ENCODE assay signal across 19 cellular contexts in the genomic region with DNA sequence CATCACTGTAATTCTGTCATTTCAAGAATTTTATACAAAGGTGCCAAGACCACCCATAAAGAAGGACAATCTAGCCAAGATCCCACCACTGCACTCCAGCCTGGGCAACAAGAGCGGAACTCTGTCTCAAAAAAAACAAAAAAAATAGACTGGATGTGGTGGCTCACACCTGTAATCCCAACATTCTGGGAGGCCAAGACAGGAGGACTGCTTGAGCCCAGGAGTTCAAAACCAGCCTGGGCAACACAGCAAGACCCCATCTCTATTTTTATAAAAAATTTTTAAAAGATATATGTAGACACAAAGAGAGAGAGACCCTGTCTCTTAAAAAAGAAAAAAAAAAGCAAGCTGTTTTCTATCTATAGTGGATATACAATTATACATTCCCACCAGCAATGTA. TPM values are rescaled to one million over a fixed set of nuclear protein-coding genes. Genes with fewer than 3 reads are reported as not detected.
DNase-seq lines count a peak whose midpoint lies in the region; ATAC-seq, FAIRE-seq and TF ChIP-seq lines count a peak whose summit lies in the region.
"Had no signal": no experiment of that assay in that cellular context is flagged by ENCODE, and none has a peak within 500 bp of the region (broad histone marks: within the 10 kb centered on the region; RNA-seq: fewer than 3 reads in every experiment).

No MANE protein-coding gene starts in this region.

- H3K27ac Mint-ChIP-seq in CD4-positive, alpha-beta T cell: peak overlapping the region; percentile 33
- H3K27ac Mint-ChIP-seq in WTC11: peak overlapping the region; percentile 92; the same call in 1 of the 2 replicates
- peak overlapping the region in 1 of 9 donors; percentile 24 for H3K27ac Mint-ChIP-seq in naive thymus-derived CD4-positive, alpha-beta T cell
- no peak overlapping the region for H3K27ac Mint-ChIP-seq in HFFc6

- no peaks in the 10 kb centered on the region for H3K9me3 Mint-ChIP-seq in CD4-positive, alpha-beta T cell
- H3K9me3 Mint-ChIP-seq in WTC11 (no peaks in the 10 kb centered on the region), HFFc6 (no peaks in the 10 kb centered on the region)
- no peaks in the 10 kb centered on the region for H3K9me3 Mint-ChIP-seq in naive thymus-derived CD4-positive, alpha-beta T cell

- POLR2A ChIA-PET in CD4-positive, alpha-beta T cell (lab: Charles Lee): no interaction called here
- POLR2A ChIA-PET in WTC11 (lab: Charles Lee): interaction anchor here (1.3 kb wide), 1 partner anchor 39 kb away, joined by 3 read pairs; no protein-coding TSS in a partner anchor
- POLR2A ChIA-PET in naive thymus-derived CD4-positive, alpha-beta T cell (lab: Charles Lee): interaction anchor here (0.6 kb wide), 1 partner anchor 51 kb away, joined by 3 read pairs; no protein-coding TSS in a partner anchor

- DNase-seq in CD4-positive, alpha-beta T cell: no peak
- DNase-seq in GM12892 (ENCODE audit: insufficient read length) (no peak), WTC11 (ENCODE audit: low spot score) (no peak), HFFc6 (no peak)
- DNase-seq in naive thymus-derived CD4-positive, alpha-beta T cell: no peak
- DNase-seq: BE2C, EL, GOT3, KBM-7, MG63, NCI-H1092 treated with DMSO at 0.1 percent for 48 hours, NCI-H1694 treated with DMSO at 0.1 percent for 48 hours, NCI-H446 treated with DMSO at 0.1 percent for 48 hours, NCI-H748 treated with DMSO at 0.1 percent for 48 hours, Peyer's patch, SHP77 treated with DMSO at 0.1 percent for 48 hours had no signal

- peaks cover 21% of the 10 kb centered on the region for H3K36me3 Mint-ChIP-seq in CD4-positive, alpha-beta T cell (ENCODE audit: low read depth)
- H3K36me3 Mint-ChIP-seq in WTC11: peaks cover 12% of the 10 kb centered on the region
- peaks cover 0 to 10% (median 0%) of the 10 kb centered on the region in 5 donors for H3K36me3 Mint-ChIP-seq in naive thymus-derived CD4-positive, alpha-beta T cell
- no peaks in the 10 kb centered on the region for H3K36me3 Mint-ChIP-seq in HFFc6 (ENCODE audit: low read depth)

- H3K36me3 ChIP-seq in naive thymus-derived CD4-positive, alpha-beta T cell (ENCODE audit: control insufficient read depth in 2 of 3, insufficient read depth in 3 of 3, low read length in 3 of 3): no peaks in the 10 kb centered on the region
- H3K36me3 ChIP-seq: BE2C, Peyer's patch had no signal

- no peak for TF ChIP-seq CTCF in CD4-positive, alpha-beta T cell (IDR thresholded peaks at IDR 0.05)
- no peak for TF ChIP-seq CTCF in WTC11 (IDR thresholded peaks at IDR 0.05)
- no peak for TF ChIP-seq CTCF in HFFc6 (IDR thresholded peaks at IDR 0.05)

- intact Hi-C loops in CD4-positive, alpha-beta T cell (cut with DNase I, micrococcal nuclease): no loop called here
- intact Hi-C loops in naive thymus-derived CD4-positive, alpha-beta T cell (cut with micrococcal nuclease): no loop called here

- no peak overlapping the region for H3K27ac ChIP-seq in CD4-positive, alpha-beta T cell (ENCODE audit: low read depth, low read length)
- no peak overlapping the region for H3K27ac ChIP-seq in naive thymus-derived CD4-positive, alpha-beta T cell (ENCODE audit: low read depth, low read length)
- H3K27ac ChIP-seq: HL-60, Peyer's patch had no signal

- CTCF ChIA-PET in CD4-positive, alpha-beta T cell (lab: Charles Lee): no interaction called here
- CTCF ChIA-PET in WTC11 (lab: Charles Lee): no interaction called here
- CTCF ChIA-PET in naive thymus-derived CD4-positive, alpha-beta T cell (lab: Charles Lee): no interaction called here

- no peaks in the 10 kb centered on the region for H3K27me3 Mint-ChIP-seq in CD4-positive, alpha-beta T cell
- no peaks in the 10 kb centered on the region for H3K27me3 Mint-ChIP-seq in WTC11 (ENCODE audit: low read depth)
- no peaks in the 10 kb centered on the region for H3K27me3 Mint-ChIP-seq in naive thymus-derived CD4-positive, alpha-beta T cell
- H3K27me3 Mint-ChIP-seq in HFFc6 (ENCODE audit: insufficient read depth): no peaks in the 10 kb centered on the region

- FAIRE-seq in GM12892 (lab: Jason Lieb, UNC): peak; percentile 38

- ATAC-seq in CD4-positive, alpha-beta T cell (ENCODE audit: poor library complexity): no peak
- ATAC-seq in WTC11: no peak
- no peak for ATAC-seq in naive thymus-derived CD4-positive, alpha-beta T cell
- no peak for ATAC-seq in GM21529 (IDR thresholded peaks at IDR 0.05; ENCODE audit: unreplicated experiment)
- ATAC-seq in GM19023 (IDR thresholded peaks at IDR 0.05; ENCODE audit: unreplicated experiment): no peak

- no peak overlapping the region for H3K4me3 Mint-ChIP-seq in CD4-positive, alpha-beta T cell
- H3K4me3 Mint-ChIP-seq in WTC11 (no peak overlapping the region), HFFc6 (no peak overlapping the region)
- H3K4me3 Mint-ChIP-seq in naive thymus-derived CD4-positive, alpha-beta T cell: peak overlapping the region in 6 of 10 donors; percentile 21 to 69 (median 42)

- no peaks in the 10 kb centered on the region for H3K27me3 ChIP-seq in CD4-positive, alpha-beta T cell (ENCODE audit: control insufficient read depth, insufficient read depth, low read length)
- H3K27me3 ChIP-seq in naive thymus-derived CD4-positive, alpha-beta T cell (ENCODE audit: control insufficient read depth in 2 of 2, insufficient read depth in 2 of 2, low read length in 2 of 2): no peaks in the 10 kb centered on the region
- H3K27me3 ChIP-seq: BE2C, MG63, Peyer's patch had no signal

- H3K4me3 ChIP-seq in naive thymus-derived CD4-positive, alpha-beta T cell (ENCODE audit: low read length): no peak overlapping the region
- H3K4me3 ChIP-seq: MG63, Peyer's patch had no signal

- no peak for TF ChIP-seq POLR2A in GM12892 (IDR thresholded peaks at IDR 0.05; ENCODE audit: low read depth, low read length)

- H3K4me1 ChIP-seq in naive thymus-derived CD4-positive, alpha-beta T cell (ENCODE audit: control insufficient read depth in 2 of 2, insufficient read depth in 2 of 2, low read length in 2 of 2): peaks cover 7 to 14% of the 10 kb centered on the region in 2 donors
- H3K4me1 ChIP-seq: BE2C had no signal

- peaks cover 63% of the 10 kb centered on the region for H3K4me1 Mint-ChIP-seq in CD4-positive, alpha-beta T cell (ENCODE audit: low read depth)
- H3K4me1 Mint-ChIP-seq in WTC11: peaks cover 47% of the 10 kb centered on the region
- H3K4me1 Mint-ChIP-seq in naive thymus-derived CD4-positive, alpha-beta T cell: peaks cover 35 to 66% (median 55%) of the 10 kb centered on the region in 7 donors
- peaks cover 31% of the 10 kb centered on the region for H3K4me1 Mint-ChIP-seq in HFFc6 (ENCODE audit: low read depth)

- H3K9me3 ChIP-seq in CD4-positive, alpha-beta T cell (ENCODE audit: control insufficient read depth, low read length): no peaks in the 10 kb centered on the region
- H3K9me3 ChIP-seq in naive thymus-derived CD4-positive, alpha-beta T cell (ENCODE audit: control insufficient read depth in 2 of 3, low read length in 3 of 3): no peaks in the 10 kb centered on the region
- H3K9me3 ChIP-seq: BE2C, MG63, Peyer's patch had no signal

TF ChIP-seq in WTC11, 78 proteins besides CTCF, POLR2A, EP300 and RAD21:
- peak; percentile 60; the same call in 1 of the 2 replicates for TF ChIP-seq ZNF121 (CRISPR knock-in tag; IDR thresholded peaks at IDR 0.05)
- TF ChIP-seq, protein P1, sequence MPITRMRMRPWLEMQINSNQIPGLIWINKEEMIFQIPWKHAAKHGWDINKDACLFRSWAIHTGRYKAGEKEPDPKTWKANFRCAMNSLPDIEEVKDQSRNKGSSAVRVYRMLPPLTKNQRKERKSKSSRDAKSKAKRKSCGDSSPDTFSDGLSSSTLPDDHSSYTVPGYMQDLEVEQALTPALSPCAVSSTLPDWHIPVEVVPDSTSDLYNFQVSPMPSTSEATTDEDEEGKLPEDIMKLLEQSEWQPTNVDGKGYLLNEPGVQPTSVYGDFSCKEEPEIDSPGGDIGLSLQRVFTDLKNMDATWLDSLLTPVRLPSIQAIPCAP (CRISPR knock-in tag; IDR thresholded peaks at IDR 0.05): no peak

RNA-seq across cellular contexts. Expression of gene UBE2G1, which starts 8.8 kb away (rescaled TPM):
- 10 to 100 TPM; 58.5 to 58.8 TPM for total RNA-seq in CD4-positive, alpha-beta T cell
- polyA plus RNA-seq in GM12892 (2012; ENCODE audit: missing spikeins): 39.7 TPM
- 177 to 201 TPM (median 198 TPM) in 3 replicates for total RNA-seq in WTC11 (2021)
- 10 to 100 TPM; 50.1 to 63.7 (median 56.6) TPM for total RNA-seq in naive thymus-derived CD4-positive, alpha-beta T cell
- polyA plus RNA-seq in naive thymus-derived CD4-positive, alpha-beta T cell: 10 to 100 TPM; 55.1 to 68.9 TPM
- 10 to 100 TPM; 56.3 to 73.1 (median 62.6) TPM for total RNA-seq in HFFc6 (2021; fragmentation: NEBNext Ultra II Directional; extraction: Animal tissue kit (Norgen Biotek cat#: 25700))

Comparison
In these comparisons a context has a peak if more than half of its experiments do, and no peak if none do; other contexts are left out.
1. H3K4me3 Mint-ChIP-seq: peak in naive thymus-derived CD4-positive, alpha-beta T cell (6 of 10); none in CD4-positive, alpha-beta T cell (single experiment), WTC11 (single experiment) and HFFc6 (single experiment).